ENCODE assay signal across 13 cellular contexts in genomic region chr3:32440481-32441350, GRCh38. TPM values are rescaled to one million over a fixed set of nuclear protein-coding genes. Genes with fewer than 3 reads are reported as not detected.
DNase-seq lines count a peak whose midpoint lies in the region; ATAC-seq, FAIRE-seq and TF ChIP-seq lines count a peak whose summit lies in the region.
"Had no signal": no experiment of that assay in that cellular context is flagged by ENCODE, and none has a peak within 500 bp of the region (broad histone marks: within the 10 kb centered on the region; RNA-seq: fewer than 3 reads in every experiment).

No MANE protein-coding gene starts in this region.

- intact Hi-C loops in activated CD8-positive, alpha-beta T cell treated with anti-CD3 and anti-CD28 coated beads for 36 hours (cut with micrococcal nuclease) = no loop called here

- no peak for TF ChIP-seq CTCF in activated CD8-positive, alpha-beta T cell treated with anti-CD3 and anti-CD28 coated beads for 36 hours (IDR thresholded peaks at IDR 0.05)

- CTCF ChIA-PET in activated CD8-positive, alpha-beta T cell treated with anti-CD3 and anti-CD28 coated beads for 36 hours (lab: Charles Lee) = interaction anchor here (1.7 to 2.3 kb wide), 3 partner anchors 16 to 66 kb away, joined by 5 to 11 read pairs (median 6); no protein-coding TSS in a partner anchor

- peak; percentile 40 for FAIRE-seq in GM12891 (lab: Jason Lieb, UNC)

- H3K27ac Mint-ChIP-seq in activated CD8-positive, alpha-beta T cell treated with anti-CD3 and anti-CD28 coated beads for 36 hours = peak overlapping the region; percentile 14
- H3K27ac Mint-ChIP-seq: neural progenitor cell had no signal

- peaks cover 35% of the 10 kb centered on the region for H3K36me3 Mint-ChIP-seq in activated CD8-positive, alpha-beta T cell treated with anti-CD3 and anti-CD28 coated beads for 36 hours (ENCODE audit: low read depth)

- H3K4me1 Mint-ChIP-seq in activated CD8-positive, alpha-beta T cell treated with anti-CD3 and anti-CD28 coated beads for 36 hours (ENCODE audit: low read depth) = peaks cover 79% of the 10 kb centered on the region

- ATAC-seq in activated CD8-positive, alpha-beta T cell treated with anti-CD3 and anti-CD28 coated beads for 36 hours = no peak
- ATAC-seq in HG02588 (IDR thresholded peaks at IDR 0.05; ENCODE audit: unreplicated experiment) = no peak
- ATAC-seq: activated CD4-positive, alpha-beta T cell treated with anti-CD3 and anti-CD28 coated beads for 36 hours; activated naive CD4-positive, alpha-beta T cell treated with anti-CD3 and anti-CD28 coated beads, Interleukin-2, amount 50 U/mL, for 72 hours; gastrocnemius medialis had no signal

- no peak overlapping the region for H3K4me3 Mint-ChIP-seq in activated CD8-positive, alpha-beta T cell treated with anti-CD3 and anti-CD28 coated beads for 36 hours
- H3K4me3 Mint-ChIP-seq: activated CD4-positive, alpha-beta T cell treated with anti-CD3 and anti-CD28 coated beads for 36 hours; neural progenitor cell had no signal

- H3K9me3 Mint-ChIP-seq in activated CD8-positive, alpha-beta T cell treated with anti-CD3 and anti-CD28 coated beads for 36 hours = peaks cover 4% of the 10 kb centered on the region
- H3K9me3 Mint-ChIP-seq: activated naive CD4-positive, alpha-beta T cell treated with anti-CD3 and anti-CD28 coated beads, Interleukin-2, amount 50 U/mL, for 72 hours had no signal

- DNase-seq in AG20443 (ENCODE audit: low spot score) (peak; percentile 9), GM12891 (ENCODE audit: insufficient read length, low spot score) (no peak), left kidney (ENCODE audit: low read depth, low spot score) (peak; percentile 76), T-helper 1 cell (no peak), midbrain (lab: John Stamatoyannopoulos, UW) (no peak), epidermal melanocyte (ENCODE audit: insufficient read length, low spot score) (no peak)
- DNase-seq in activated CD8-positive, alpha-beta T cell treated with anti-CD3 and anti-CD28 coated beads for 36 hours = no peak
- DNase-seq: activated CD4-positive, alpha-beta T cell treated with anti-CD3 and anti-CD28 coated beads for 36 hours; gastrocnemius medialis; NCI-H1417 had no signal

- POLR2A ChIA-PET in activated CD8-positive, alpha-beta T cell treated with anti-CD3 and anti-CD28 coated beads for 36 hours (lab: Charles Lee) = interaction anchor here (0.7 to 1.2 kb wide), 2 partner anchors 16 to 614 kb away, joined by 3 to 4 read pairs; no protein-coding TSS in a partner anchor

- TF ChIP-seq POLR2A in GM12891 (IDR thresholded peaks at IDR 0.05; ENCODE audit: low read depth, low read length) = no peak

- H3K27me3 Mint-ChIP-seq in activated CD8-positive, alpha-beta T cell treated with anti-CD3 and anti-CD28 coated beads for 36 hours = no peaks in the 10 kb centered on the region
- H3K27me3 Mint-ChIP-seq: activated CD4-positive, alpha-beta T cell treated with anti-CD3 and anti-CD28 coated beads for 36 hours had no signal

TF ChIP-seq in GM12891, 5 proteins besides CTCF, POLR2A, EP300 and RAD21:
- TF ChIP-seq POLR2AphosphoS5 (IDR thresholded peaks at IDR 0.05; ENCODE audit: low read depth, low read length) (no peak), SPI1 (IDR thresholded peaks at IDR 0.05; ENCODE audit: low read depth, low read length) (0 out of 2 replicates have a peak, but pooled peaks have one; percentile 13)

RNA-seq across cellular contexts. Expression of gene CMTM7, which starts 49.1 kb away (rescaled TPM):
- polyA plus RNA-seq in GM12891 (2012; ENCODE audit: low read depth, missing spikeins) = 8.0 TPM
- 10 to 100 TPM; 36.1 to 37.2 TPM for total RNA-seq in activated CD8-positive, alpha-beta T cell treated with anti-CD3 and anti-CD28 coated beads for 36 hours

Comparison
In these comparisons a context has a peak if more than half of its experiments do, and no peak if none do; other contexts are left out.
1. DNase-seq: peak in AG20443 (single experiment) and left kidney (single experiment); none in GM12891 (single experiment), activated CD8-positive, alpha-beta T cell treated with anti-CD3 and anti-CD28 coated beads for 36 hours (single experiment), T-helper 1 cell (0 of 5), midbrain (single experiment) and epidermal melanocyte (single experiment).